Comparison of ENCODE assay signal across 14 cellular contexts in the genomic region with DNA sequence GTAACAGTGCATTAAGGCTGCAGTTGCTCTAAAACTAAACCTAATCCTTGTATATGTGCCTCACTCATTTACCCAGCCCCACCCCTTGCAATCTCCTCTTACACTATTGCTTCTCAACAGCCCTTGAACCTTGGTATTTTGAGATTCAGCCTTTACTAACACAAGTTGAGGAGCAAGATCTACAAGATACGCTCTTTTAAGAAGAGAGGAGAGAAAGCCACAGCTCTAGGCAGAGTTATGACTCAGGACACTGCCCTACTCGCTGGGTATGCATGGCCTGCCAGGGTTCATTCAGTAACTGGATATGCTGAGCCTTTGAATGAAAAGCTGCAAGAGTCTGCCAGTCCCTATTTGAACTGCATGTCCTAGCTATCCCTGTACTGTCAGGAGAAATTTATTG.
DNase-seq lines count a peak whose midpoint lies in the region; TF ChIP-seq lines count a peak whose summit lies in the region.
"Had no signal": no experiment of that assay in that cellular context is flagged by ENCODE, and none has a peak within 500 bp of the region (broad histone marks: within the 10 kb centered on the region; RNA-seq: fewer than 3 reads in every experiment).

No MANE protein-coding gene starts in this region.

- H3K27me3 ChIP-seq in ascending aorta = no peaks in the 10 kb centered on the region

- no peak for TF ChIP-seq CTCF in ascending aorta (IDR thresholded peaks at IDR 0.05)

- no peaks in the 10 kb centered on the region for H3K9me3 ChIP-seq in ascending aorta

- peak; percentile 8 for DNase-seq in H4 (ENCODE audit: low spot score)
- peak in 1 of 2 donors; percentile 72 for DNase-seq in ascending aorta (ENCODE audit: low spot score in 2 of 2)
- DNase-seq in globus pallidus (ENCODE audit: low spot score) = peak; percentile 7
- DNase-seq in skeletal muscle cell (ENCODE audit: low read depth) = peak; percentile 18
- DNase-seq in hepatic stellate cell (ENCODE audit: low spot score) = no peak
- no peak for DNase-seq in T1000 (lab: John Stamatoyannopoulos, UW)
- DNase-seq in activated effector memory CD4-positive, alpha-beta T cell treated with anti-CD3 and anti-CD28 coated beads, Interleukin-2, amount 50 U/mL, for 16 hours = no peak
- DNase-seq in NCI-H1092 (lab: John Stamatoyannopoulos, UW) = no peak
- DNase-seq: endodermal cell; naive thymus-derived CD4-positive, alpha-beta T cell; NCI-H1417 treated with DMSO at 0.1 percent for 48 hours; NCI-H510A; retina; stimulated activated CD4-positive, alpha-beta T cell treated with anti-CD3 and anti-CD28 coated beads, Interleukin-4, amount 100 ng/mL, for 1 hour had no signal

- H3K27ac ChIP-seq in ascending aorta = peak overlapping the region; percentile 84 to 87

- H3K4me3 ChIP-seq in ascending aorta (no peak overlapping the region), skeletal muscle cell (ENCODE audit: low read depth, low read length) (no peak overlapping the region)

- H3K36me3 ChIP-seq in ascending aorta = no peaks in the 10 kb centered on the region

- peaks cover 17 to 53% of the 10 kb centered on the region in 2 donors for H3K4me1 ChIP-seq in ascending aorta

- intact Hi-C loops in ascending aorta (cut with DNase I) = loop anchor here (5.0 to 10.0 kb wide), 2 partner anchors 218 to 455 kb away; a partner anchor contains a TSS

Comparison
In these comparisons a context has a peak if more than half of its experiments do, and no peak if none do; other contexts are left out.
1. DNase-seq: peak in H4 (single experiment), globus pallidus (single experiment) and skeletal muscle cell (single experiment); none in hepatic stellate cell (single experiment), T1000 (single experiment), activated effector memory CD4-positive, alpha-beta T cell treated with anti-CD3 and anti-CD28 coated beads, Interleukin-2, amount 50 U/mL, for 16 hours (single experiment) and NCI-H1092 (single experiment).